Comparison of ENCODE assay signal across 22 cellular contexts in genomic region chr10:77909021-77909754, GRCh38. TPM values are rescaled to one million over a fixed set of nuclear protein-coding genes. Genes with fewer than 3 reads are reported as not detected.
DNase-seq lines count a peak whose midpoint lies in the region; ATAC-seq and TF ChIP-seq lines count a peak whose summit lies in the region.
"Had no signal": no experiment of that assay in that cellular context is flagged by ENCODE, and none has a peak within 500 bp of the region (broad histone marks: within the 10 kb centered on the region; RNA-seq: fewer than 3 reads in every experiment).

No MANE protein-coding gene starts in this region.

- TF ChIP-seq RAD21 in liver (IDR thresholded peaks at IDR 0.05), result no peak

- H3K79me2 ChIP-seq in GM23338 (replicated peaks; ENCODE audit: insufficient read depth) (peaks cover 100% of the 10 kb centered on the region), smooth muscle cell (ENCODE audit: low read depth) (peaks cover 89% of the 10 kb centered on the region), MM.1S (ENCODE audit: low read length) (peaks cover 64% of the 10 kb centered on the region)

- peaks cover 5% of the 10 kb centered on the region for H3K27me3 Mint-ChIP-seq in GM23338 (ENCODE audit: insufficient read depth, low read depth, poor library complexity)

- H3K9me3 ChIP-seq in WERI-Rb-1 (ENCODE audit: severe bottlenecking), result no peaks in the 10 kb centered on the region
- no peaks in the 10 kb centered on the region for H3K9me3 ChIP-seq in liver (ENCODE audit: control insufficient read depth in 4 of 4, low read length in 3 of 4)
- H3K9me3 ChIP-seq in smooth muscle cell (replicated peaks; ENCODE audit: low read depth), result no peaks in the 10 kb centered on the region
- H3K9me3 ChIP-seq in MM.1S (replicated peaks; ENCODE audit: insufficient read depth, low read length), result no peaks in the 10 kb centered on the region
- H3K9me3 ChIP-seq: BLaER1, tibial nerve had no signal

- no peaks in the 10 kb centered on the region for H3K27me3 ChIP-seq in GM23338 (ENCODE audit: insufficient read depth)
- H3K27me3 ChIP-seq in WERI-Rb-1 (ENCODE audit: insufficient read depth, low read depth, severe bottlenecking), result no peaks in the 10 kb centered on the region
- no peaks in the 10 kb centered on the region for H3K27me3 ChIP-seq in liver (ENCODE audit: control insufficient read depth in 4 of 4, insufficient read depth in 4 of 4, low read length in 3 of 4)
- H3K27me3 ChIP-seq in smooth muscle cell (ENCODE audit: low read depth), result no peaks in the 10 kb centered on the region
- H3K27me3 ChIP-seq in MM.1S (replicated peaks; ENCODE audit: insufficient read depth, low read length), result no peaks in the 10 kb centered on the region
- H3K27me3 ChIP-seq: BLaER1, tibial nerve had no signal

- H4K20me1 ChIP-seq in GM23338 (replicated peaks; ENCODE audit: insufficient read depth) (peaks cover 24% of the 10 kb centered on the region), smooth muscle cell (ENCODE audit: low read depth) (peaks cover 100% of the 10 kb centered on the region), MM.1S (ENCODE audit: insufficient read depth, low read length) (no peaks in the 10 kb centered on the region)

- H3K36me3 Mint-ChIP-seq in GM23338 (ENCODE audit: low read depth), result no peaks in the 10 kb centered on the region
- H3K36me3 Mint-ChIP-seq: natural killer cell had no signal

- H3K9ac ChIP-seq in liver (ENCODE audit: low read depth in 1 of 2, low read length in 2 of 2), result peak overlapping the region in 1 of 2 donors; percentile 42
- no peak overlapping the region for H3K9ac ChIP-seq in smooth muscle cell (ENCODE audit: low read depth)
- no peak overlapping the region for H3K9ac ChIP-seq in MM.1S (ENCODE audit: low read length)
- H3K9ac ChIP-seq: BLaER1 had no signal

- 57% methylated on average over 10 of the region's 10 CpGs for WGBS in liver
- WGBS in smooth muscle cell (ENCODE audit: low lambda C conversion rate), result 79% methylated on average over 10 of the region's 10 CpGs

- no peak overlapping the region for H3K4me3 Mint-ChIP-seq in GM23338
- H3K4me3 Mint-ChIP-seq: activated T-helper 17 cell treated with anti-CD3 and anti-CD28 coated beads, Interleukin-2, amount 50 U/mL, for 72 hours; natural killer cell had no signal

- no peaks in the 10 kb centered on the region for H3K9me3 Mint-ChIP-seq in GM23338
- H3K9me3 Mint-ChIP-seq: activated T-helper 17 cell treated with anti-CD3 and anti-CD28 coated beads, Interleukin-2, amount 50 U/mL, for 72 hours; natural killer cell had no signal

- H3K4me1 Mint-ChIP-seq in GM23338, result peaks cover 37% of the 10 kb centered on the region
- H3K4me1 Mint-ChIP-seq: activated T-helper 17 cell treated with anti-CD3 and anti-CD28 coated beads, Interleukin-2, amount 50 U/mL, for 72 hours had no signal

- no peak for DNase-seq in GM23338 (ENCODE audit: low spot score)
- no peak for DNase-seq in WERI-Rb-1
- no peak for DNase-seq in smooth muscle cell (lab: John Stamatoyannopoulos, UW; ENCODE audit: unreplicated experiment)
- no peak for DNase-seq in MM.1S
- DNase-seq in DMS 273 treated with DMSO at 0.1 percent for 48 hours (lab: John Stamatoyannopoulos, UW), result no peak
- no peak for DNase-seq in NCI-H1436 treated with DMSO at 0.1 percent for 48 hours (lab: John Stamatoyannopoulos, UW)
- DNase-seq: anterior cingulate cortex; cortex of kidney; DND-41; GOT3; hippocampal formation; KBM-7; natural killer cell; NCI-H1417 treated with DMSO at 0.1 percent for 48 hours; NCI-H446; retina; stimulated activated CD4-positive, alpha-beta T cell treated with anti-CD3 and anti-CD28 coated beads, Interleukin-2, amount 100 ng/mL, for 24 hours had no signal

- no peak overlapping the region for H3K4me3 ChIP-seq in GM23338
- no peak overlapping the region for H3K4me3 ChIP-seq in WERI-Rb-1 (ENCODE audit: low read depth, low read length)
- H3K4me3 ChIP-seq in liver (ENCODE audit: low read depth in 1 of 3, low read length in 3 of 3), result no peak overlapping the region
- peak overlapping the region; percentile 13 for H3K4me3 ChIP-seq in smooth muscle cell
- H3K4me3 ChIP-seq in MM.1S (ENCODE audit: low read length), result no peak overlapping the region
- H3K4me3 ChIP-seq: BLaER1, tibial nerve had no signal

- 0 out of 2 replicates have a peak, but pooled peaks cover 6% of the 10 kb centered on the region for H3F3A ChIP-seq in GM23338 (replicated peaks; ENCODE audit: low read depth)
- no peaks in the 10 kb centered on the region for H3F3A ChIP-seq in smooth muscle cell (ENCODE audit: low read depth)
- peaks cover 17% of the 10 kb centered on the region for H3F3A ChIP-seq in MM.1S (ENCODE audit: insufficient read depth, low read length)

- H2AFZ ChIP-seq in GM23338 (no peak overlapping the region), smooth muscle cell (ENCODE audit: low read depth) (no peak overlapping the region), MM.1S (ENCODE audit: low read length) (no peak overlapping the region)

- ATAC-seq in GM23338 (no peak), HG02798 (IDR thresholded peaks at IDR 0.05; ENCODE audit: poor library complexity, unreplicated experiment) (no peak)
- ATAC-seq: activated T-helper 17 cell treated with anti-CD3 and anti-CD28 coated beads, Interleukin-2, amount 50 U/mL, for 72 hours; natural killer cell had no signal

- H3K9me2 ChIP-seq in GM23338 (ENCODE audit: insufficient read depth) (no peaks in the 10 kb centered on the region), MM.1S (replicated peaks; ENCODE audit: insufficient read depth, low read length) (no peaks in the 10 kb centered on the region)

- H3K4me1 ChIP-seq in GM23338 (ENCODE audit: insufficient read depth) (peaks cover 18% of the 10 kb centered on the region), liver (ENCODE audit: control insufficient read depth in 4 of 4, insufficient read depth in 4 of 4, low read length in 3 of 4) (peaks cover 3 to 27% (median 19%) of the 10 kb centered on the region in 4 donors), smooth muscle cell (ENCODE audit: low read depth) (peaks cover 9% of the 10 kb centered on the region), MM.1S (ENCODE audit: low read length) (peaks cover 26% of the 10 kb centered on the region)

- H3K4me2 ChIP-seq in GM23338 (no peak overlapping the region), smooth muscle cell (no peak overlapping the region), MM.1S (ENCODE audit: low read depth, low read length) (no peak overlapping the region)
- H3K4me2 ChIP-seq: BLaER1 had no signal

- TF ChIP-seq CTCF in GM23338 (conservative IDR thresholded peaks at IDR 0.05; ENCODE audit: low read depth in 2 of 2) (no peak), WERI-Rb-1 (IDR thresholded peaks at IDR 0.05; ENCODE audit: low read depth, low read length) (no peak), liver (IDR thresholded peaks at IDR 0.05; ENCODE audit: low read depth, low read length, missing input control) (no peak), smooth muscle cell (IDR thresholded peaks at IDR 0.05; ENCODE audit: borderline replicate concordance, insufficient read depth, poor library complexity, severe bottlenecking) (no peak), MM.1S (IDR thresholded peaks at IDR 0.05; ENCODE audit: low read length) (no peak)

- no peaks in the 10 kb centered on the region for H3K36me3 ChIP-seq in GM23338 (ENCODE audit: insufficient read depth)
- peaks cover 21% of the 10 kb centered on the region for H3K36me3 ChIP-seq in WERI-Rb-1
- no peaks in the 10 kb centered on the region for H3K36me3 ChIP-seq in liver (ENCODE audit: control insufficient read depth in 4 of 4, insufficient read depth in 3 of 4, low read depth in 1 of 4, low read length in 3 of 4)
- no peaks in the 10 kb centered on the region for H3K36me3 ChIP-seq in smooth muscle cell (ENCODE audit: low read depth)
- no peaks in the 10 kb centered on the region for H3K36me3 ChIP-seq in MM.1S (replicated peaks; ENCODE audit: insufficient read depth, low read length)
- H3K36me3 ChIP-seq: BLaER1, tibial nerve had no signal

- peak overlapping the region; percentile 75; the same call in 1 of the 2 replicates for H3K27ac Mint-ChIP-seq in GM23338
- H3K27ac Mint-ChIP-seq: activated T-helper 17 cell treated with anti-CD3 and anti-CD28 coated beads, Interleukin-2, amount 50 U/mL, for 72 hours had no signal

- H3K27ac ChIP-seq in GM23338 (ENCODE audit: low read depth) (0 out of 2 replicates have a peak overlapping the region, but pooled peaks have one; percentile 45), WERI-Rb-1 (peak overlapping the region; percentile 50), liver (ENCODE audit: low read depth in 1 of 2, low read length in 2 of 2) (peak overlapping the region; percentile 37 to 47), smooth muscle cell (ENCODE audit: low read depth) (peak overlapping the region; percentile 34), MM.1S (ENCODE audit: low read length) (no peak overlapping the region)
- H3K27ac ChIP-seq: BLaER1 had no signal

TF ChIP-seq in GM23338, 12 proteins besides CTCF, POLR2A, EP300 and RAD21 (continues in another document):
- no peak for TF ChIP-seq ZNF331 (CRISPR knock-in tag; IDR thresholded peaks at IDR 0.05; ENCODE audit: low read depth)

TF ChIP-seq in liver, 16 proteins besides CTCF, POLR2A, EP300 and RAD21:
- TF ChIP-seq YY1 (IDR thresholded peaks at IDR 0.05) (no peak), HNF4G (IDR thresholded peaks at IDR 0.05) (peak; percentile 4)

RNA-seq across cellular contexts. Expression of gene DLG5, which starts 17.4 kb away (rescaled TPM):
- total RNA-seq in GM23338 (2014; rRNA removed; shearing (Covaris generic)), result 50.8 and 66.6 TPM in 2 replicates
- polyA plus RNA-seq in GM23338 (2016; fragmentation: Nextera tagmentation; extraction: Ambion mirVana), result 6.0 and 7.4 TPM in 2 replicates
- total RNA-seq in liver, result 1 to 10 TPM; 5.4 to 7.1 TPM
- polyA plus RNA-seq in liver, result 1 to 10 TPM; 1.2 to 3.7 TPM
- total RNA-seq in smooth muscle cell, result 20.4 and 21.8 TPM in 2 replicates
- polyA plus RNA-seq in smooth muscle cell, result 11.3 and 14.6 TPM in 2 replicates
